ENCODE assay signal across 1 cellular context in the genomic region with DNA sequence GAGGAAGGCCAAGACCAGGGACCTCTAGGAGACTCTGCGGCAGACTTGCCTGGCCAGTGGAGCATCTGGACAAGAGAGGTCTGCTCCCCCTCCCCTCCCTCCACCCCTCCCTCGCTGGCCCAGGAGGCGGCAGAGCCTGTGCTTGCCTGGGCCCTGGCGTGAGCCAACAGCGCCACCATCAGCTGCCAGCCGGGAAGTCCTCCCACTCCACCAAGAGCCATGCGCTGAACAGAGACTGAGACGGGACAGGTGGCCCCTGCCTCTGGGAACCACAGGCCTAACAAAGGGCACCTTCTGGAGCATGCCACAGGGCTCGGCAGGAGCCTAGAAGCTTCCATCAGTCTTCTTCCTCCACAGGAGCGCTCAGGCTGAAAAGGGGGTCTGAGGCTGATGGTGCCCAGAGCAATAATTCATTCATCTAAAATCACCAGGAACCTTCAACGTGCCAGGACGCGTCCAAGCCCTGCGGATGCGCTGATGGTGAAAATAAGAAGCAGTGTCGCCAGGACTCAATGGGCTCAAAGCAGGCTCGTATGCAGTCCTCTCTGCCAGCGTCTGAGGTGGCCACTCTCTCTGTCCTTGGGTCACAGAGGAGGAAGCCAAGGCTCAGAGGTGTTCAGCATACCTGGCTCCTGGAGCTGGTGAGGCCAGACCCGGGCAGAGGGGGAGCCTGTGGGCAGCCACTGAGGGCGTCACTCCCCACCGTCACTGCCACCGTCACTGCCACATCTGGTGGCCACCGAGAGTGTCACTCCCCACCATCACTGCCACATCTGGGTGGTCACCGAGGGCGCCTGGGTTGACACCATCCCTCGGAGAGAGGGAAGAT.
A peak's percentile ranks its signal among the peaks of the same experiment; 100 is the strongest.
TF ChIP-seq lines count a peak whose summit lies in the region.

No MANE protein-coding gene starts in this region.

TF ChIP-seq in K562, 482 proteins besides CTCF, POLR2A, EP300 and RAD21:
- TF ChIP-seq ADNP (tag; IDR thresholded peaks at IDR 0.05) (no peak), EWSR1 (IDR thresholded peaks at IDR 0.05; ENCODE audit: borderline replicate concordance, low read depth, partially characterized antibody) (no peak), NELFE (IDR thresholded peaks at IDR 0.05; ENCODE audit: insufficient read depth, insufficient read length) (no peak), TSC22D4 (tag; IDR thresholded peaks at IDR 0.05) (no peak), SMARCE1 (IDR thresholded peaks at IDR 0.05) (no peak), CREM (IDR thresholded peaks at IDR 0.05; ENCODE audit: low read depth) (0 out of 2 replicates have a peak, but pooled peaks have one; percentile 2), HDGF (IDR thresholded peaks at IDR 0.05) (no peak), EZH2 (IDR thresholded peaks at IDR 0.05; ENCODE audit: borderline replicate concordance, low read depth, low read length) (no peak), ARNT (IDR thresholded peaks at IDR 0.05) (no peak), PML (IDR thresholded peaks at IDR 0.05; ENCODE audit: low read length) (no peak), PCBP1 (IDR thresholded peaks at IDR 0.05; ENCODE audit: low read depth, low read length, poor library complexity, severe bottlenecking) (no peak), SMC3 (conservative IDR thresholded peaks at IDR 0.05; ENCODE audit: insufficient read depth, low read depth, low read length) (peak; percentile 63), ZFP30 (CRISPR knock-in tag; IDR thresholded peaks at IDR 0.05; ENCODE audit: borderline replicate concordance) (no peak), ERF (CRISPR knock-in tag; IDR thresholded peaks at IDR 0.05) (no peak), ZC3H4 (CRISPR knock-in tag; IDR thresholded peaks at IDR 0.05; ENCODE audit: borderline replicate concordance) (no peak), SPI1 (IDR thresholded peaks at IDR 0.05; ENCODE audit: borderline replicate concordance, low read depth, low read length) (no peak), TAF1 (IDR thresholded peaks at IDR 0.05; ENCODE audit: control insufficient read depth, extremely low read depth, insufficient read depth, low read length, severe bottlenecking) (no peak), ZKSCAN3 (CRISPR knock-in tag; IDR thresholded peaks at IDR 0.05) (no peak), JUND (IDR thresholded peaks at IDR 0.05; ENCODE audit: borderline replicate concordance, low read depth, low read length) (0 out of 2 replicates have a peak, but pooled peaks have one; percentile 12), JUND (tag; IDR thresholded peaks at IDR 0.05; ENCODE audit: borderline replicate concordance, low read depth, low read length) (no peak), NCOA2 (IDR thresholded peaks at IDR 0.05; ENCODE audit: partially characterized antibody in 2 of 2) (no peak), RB1 (IDR thresholded peaks at IDR 0.05; ENCODE audit: low read depth) (0 out of 2 replicates have a peak, but pooled peaks have one; percentile 27), TOE1 (IDR thresholded peaks at IDR 0.05; ENCODE audit: borderline replicate concordance) (no peak), TOE1 (CRISPR knock-in tag; IDR thresholded peaks at IDR 0.05; ENCODE audit: borderline replicate concordance, low read depth) (no peak)
- TF ChIP-seq, protein P1, sequence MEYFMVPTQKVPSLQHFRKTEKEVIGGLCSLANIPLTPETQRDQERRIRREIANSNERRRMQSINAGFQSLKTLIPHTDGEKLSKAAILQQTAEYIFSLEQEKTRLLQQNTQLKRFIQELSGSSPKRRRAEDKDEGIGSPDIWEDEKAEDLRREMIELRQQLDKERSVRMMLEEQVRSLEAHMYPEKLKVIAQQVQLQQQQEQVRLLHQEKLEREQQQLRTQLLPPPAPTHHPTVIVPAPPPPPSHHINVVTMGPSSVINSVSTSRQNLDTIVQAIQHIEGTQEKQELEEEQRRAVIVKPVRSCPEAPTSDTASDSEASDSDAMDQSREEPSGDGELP (CRISPR knock-in tag; IDR thresholded peaks at IDR 0.05; ENCODE audit: borderline replicate concordance), result peak; percentile 17; the same call in 1 of the 2 replicates
- TF ChIP-seq, protein P2, sequence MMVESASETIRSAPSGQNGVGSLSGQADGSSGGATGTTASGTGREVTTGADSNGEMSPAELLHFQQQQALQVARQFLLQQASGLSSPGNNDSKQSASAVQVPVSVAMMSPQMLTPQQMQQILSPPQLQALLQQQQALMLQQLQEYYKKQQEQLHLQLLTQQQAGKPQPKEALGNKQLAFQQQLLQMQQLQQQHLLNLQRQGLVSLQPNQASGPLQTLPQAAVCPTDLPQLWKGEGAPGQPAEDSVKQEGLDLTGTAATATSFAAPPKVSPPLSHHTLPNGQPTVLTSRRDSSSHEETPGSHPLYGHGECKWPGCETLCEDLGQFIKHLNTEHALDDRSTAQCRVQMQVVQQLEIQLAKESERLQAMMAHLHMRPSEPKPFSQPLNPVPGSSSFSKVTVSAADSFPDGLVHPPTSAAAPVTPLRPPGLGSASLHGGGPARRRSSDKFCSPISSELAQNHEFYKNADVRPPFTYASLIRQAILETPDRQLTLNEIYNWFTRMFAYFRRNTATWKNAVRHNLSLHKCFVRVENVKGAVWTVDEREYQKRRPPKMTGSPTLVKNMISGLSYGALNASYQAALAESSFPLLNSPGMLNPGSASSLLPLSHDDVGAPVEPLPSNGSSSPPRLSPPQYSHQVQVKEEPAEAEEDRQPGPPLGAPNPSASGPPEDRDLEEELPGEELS (CRISPR knock-in tag; IDR thresholded peaks at IDR 0.05; ENCODE audit: borderline replicate concordance), result no peak
- TF ChIP-seq, protein P3, sequence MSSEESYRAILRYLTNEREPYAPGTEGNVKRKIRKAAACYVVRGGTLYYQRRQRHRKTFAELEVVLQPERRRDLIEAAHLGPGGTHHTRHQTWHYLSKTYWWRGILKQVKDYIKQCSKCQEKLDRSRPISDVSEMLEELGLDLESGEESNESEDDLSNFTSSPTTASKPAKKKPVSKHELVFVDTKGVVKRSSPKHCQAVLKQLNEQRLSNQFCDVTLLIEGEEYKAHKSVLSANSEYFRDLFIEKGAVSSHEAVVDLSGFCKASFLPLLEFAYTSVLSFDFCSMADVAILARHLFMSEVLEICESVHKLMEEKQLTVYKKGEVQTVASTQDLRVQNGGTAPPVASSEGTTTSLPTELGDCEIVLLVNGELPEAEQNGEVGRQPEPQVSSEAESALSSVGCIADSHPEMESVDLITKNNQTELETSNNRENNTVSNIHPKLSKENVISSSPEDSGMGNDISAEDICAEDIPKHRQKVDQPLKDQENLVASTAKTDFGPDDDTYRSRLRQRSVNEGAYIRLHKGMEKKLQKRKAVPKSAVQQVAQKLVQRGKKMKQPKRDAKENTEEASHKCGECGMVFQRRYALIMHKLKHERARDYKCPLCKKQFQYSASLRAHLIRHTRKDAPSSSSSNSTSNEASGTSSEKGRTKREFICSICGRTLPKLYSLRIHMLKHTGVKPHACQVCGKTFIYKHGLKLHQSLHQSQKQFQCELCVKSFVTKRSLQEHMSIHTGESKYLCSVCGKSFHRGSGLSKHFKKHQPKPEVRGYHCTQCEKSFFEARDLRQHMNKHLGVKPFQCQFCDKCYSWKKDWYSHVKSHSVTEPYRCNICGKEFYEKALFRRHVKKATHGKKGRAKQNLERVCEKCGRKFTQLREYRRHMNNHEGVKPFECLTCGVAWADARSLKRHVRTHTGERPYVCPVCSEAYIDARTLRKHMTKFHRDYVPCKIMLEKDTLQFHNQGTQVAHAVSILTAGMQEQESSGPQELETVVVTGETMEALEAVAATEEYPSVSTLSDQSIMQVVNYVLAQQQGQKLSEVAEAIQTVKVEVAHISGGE (CRISPR knock-in tag; IDR thresholded peaks at IDR 0.05), result no peak
- TF ChIP-seq, protein P4, sequence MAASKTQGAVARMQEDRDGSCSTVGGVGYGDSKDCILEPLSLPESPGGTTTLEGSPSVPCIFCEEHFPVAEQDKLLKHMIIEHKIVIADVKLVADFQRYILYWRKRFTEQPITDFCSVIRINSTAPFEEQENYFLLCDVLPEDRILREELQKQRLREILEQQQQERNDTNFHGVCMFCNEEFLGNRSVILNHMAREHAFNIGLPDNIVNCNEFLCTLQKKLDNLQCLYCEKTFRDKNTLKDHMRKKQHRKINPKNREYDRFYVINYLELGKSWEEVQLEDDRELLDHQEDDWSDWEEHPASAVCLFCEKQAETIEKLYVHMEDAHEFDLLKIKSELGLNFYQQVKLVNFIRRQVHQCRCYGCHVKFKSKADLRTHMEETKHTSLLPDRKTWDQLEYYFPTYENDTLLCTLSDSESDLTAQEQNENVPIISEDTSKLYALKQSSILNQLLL (CRISPR knock-in tag; IDR thresholded peaks at IDR 0.05; ENCODE audit: borderline replicate concordance), result no peak
